ENCODE assay signal across 1 cellular context in genomic region chr19:19059837-19060611, GRCh38.
TF ChIP-seq lines count a peak whose summit lies in the region.

No MANE protein-coding gene starts in this region.

TF ChIP-seq in K562, 482 proteins besides CTCF, POLR2A, EP300 and RAD21 (continued from another document and continues in another):
- TF ChIP-seq SMARCC2 (IDR thresholded peaks at IDR 0.05; ENCODE audit: low read depth) (peak; percentile 68; the same call in 1 of the 2 replicates), SMARCE1 (IDR thresholded peaks at IDR 0.05) (peak; percentile 88), THRAP3 (IDR thresholded peaks at IDR 0.05; ENCODE audit: borderline replicate concordance) (0 out of 2 replicates have a peak, but pooled peaks have one; percentile 10), CCNT2 (IDR thresholded peaks at IDR 0.05; ENCODE audit: borderline replicate concordance, extremely low read depth, insufficient read length, low read depth, low read length) (peak; percentile 88), ZNF232 (CRISPR knock-in tag; IDR thresholded peaks at IDR 0.05) (0 out of 2 replicates have a peak, but pooled peaks have one; percentile 60), TEAD4 (IDR thresholded peaks at IDR 0.05; ENCODE audit: low read length) (peak; percentile 98), TEAD4 (CRISPR knock-in tag; IDR thresholded peaks at IDR 0.05; ENCODE audit: borderline replicate concordance) (no peak), ZBTB17 (CRISPR knock-in tag; IDR thresholded peaks at IDR 0.05) (peak; percentile 26; the same call in 1 of the 2 replicates), MTA3 (IDR thresholded peaks at IDR 0.05; ENCODE audit: borderline replicate concordance) (peak; percentile 59; the same call in 1 of the 2 replicates), SRSF7 (optimal IDR thresholded peaks at IDR 0.05; ENCODE audit: low read depth, low read length) (no peak), RCOR1 (IDR thresholded peaks at IDR 0.05; ENCODE audit: borderline replicate concordance in 1 of 2, low read depth in 2 of 2, low read length in 2 of 2) (peak in 1 of 2 experiments; percentile 92; a peak in 3 of 4 replicates), RUNX1 (IDR thresholded peaks at IDR 0.05; ENCODE audit: low read depth) (peak; percentile 92), SIX5 (IDR thresholded peaks at IDR 0.05; ENCODE audit: borderline replicate concordance in 1 of 2, insufficient read depth in 1 of 2, low read depth in 1 of 2, low read length in 2 of 2) (peak in 1 of 2 experiments; percentile 6; a peak in 1 of 4 replicates), TAF1 (IDR thresholded peaks at IDR 0.05; ENCODE audit: control insufficient read depth, extremely low read depth, insufficient read depth, low read length, severe bottlenecking) (peak; percentile 39), E2F1 (CRISPR knock-in tag; IDR thresholded peaks at IDR 0.05) (peak; percentile 44; the same call in 1 of the 2 replicates), TBP (optimal IDR thresholded peaks at IDR 0.05; ENCODE audit: low read depth, low read length) (peak; percentile 60), E2F6 (IDR thresholded peaks at IDR 0.05; ENCODE audit: borderline replicate concordance in 1 of 2, extremely low read depth in 1 of 2, insufficient read depth in 1 of 2, insufficient read length in 1 of 2, low read depth in 1 of 2, low read length in 1 of 2, poor library complexity in 1 of 2, severe bottlenecking in 1 of 2) (peak; percentile 58 to 67), NCOA1 (IDR thresholded peaks at IDR 0.05; ENCODE audit: low read depth) (peak; percentile 90), ARID3A (IDR thresholded peaks at IDR 0.05; ENCODE audit: borderline replicate concordance, low read depth, low read length) (peak; percentile 45; the same call in 1 of the 2 replicates), HOXB6 (CRISPR knock-in tag; IDR thresholded peaks at IDR 0.05; ENCODE audit: borderline replicate concordance) (no peak), ZNF644 (tag; IDR thresholded peaks at IDR 0.05; ENCODE audit: low read depth) (peak; percentile 62; the same call in 1 of the 2 replicates), GATA2 (CRISPR knock-in tag; IDR thresholded peaks at IDR 0.05) (peak; percentile 98), TBL1XR1 (IDR thresholded peaks at IDR 0.05; ENCODE audit: low read length in 2 of 2) (peak; percentile 86 to 94), NEUROD1 (IDR thresholded peaks at IDR 0.05; ENCODE audit: borderline replicate concordance, low read depth, low read length, partially characterized antibody) (peak; percentile 89), MGA (IDR thresholded peaks at IDR 0.05) (peak; percentile 74), UBTF (IDR thresholded peaks at IDR 0.05; ENCODE audit: borderline replicate concordance in 1 of 2, low read depth in 2 of 2, low read length in 2 of 2) (peak; percentile 72 to 89; a peak in 3 of 4 replicates), PKNOX1 (IDR thresholded peaks at IDR 0.05) (peak; percentile 74)
- TF ChIP-seq, protein P1, sequence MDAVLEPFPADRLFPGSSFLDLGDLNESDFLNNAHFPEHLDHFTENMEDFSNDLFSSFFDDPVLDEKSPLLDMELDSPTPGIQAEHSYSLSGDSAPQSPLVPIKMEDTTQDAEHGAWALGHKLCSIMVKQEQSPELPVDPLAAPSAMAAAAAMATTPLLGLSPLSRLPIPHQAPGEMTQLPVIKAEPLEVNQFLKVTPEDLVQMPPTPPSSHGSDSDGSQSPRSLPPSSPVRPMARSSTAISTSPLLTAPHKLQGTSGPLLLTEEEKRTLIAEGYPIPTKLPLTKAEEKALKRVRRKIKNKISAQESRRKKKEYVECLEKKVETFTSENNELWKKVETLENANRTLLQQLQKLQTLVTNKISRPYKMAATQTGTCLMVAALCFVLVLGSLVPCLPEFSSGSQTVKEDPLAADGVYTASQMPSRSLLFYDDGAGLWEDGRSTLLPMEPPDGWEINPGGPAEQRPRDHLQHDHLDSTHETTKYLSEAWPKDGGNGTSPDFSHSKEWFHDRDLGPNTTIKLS (IDR thresholded peaks at IDR 0.05; ENCODE audit: borderline replicate concordance, low read depth), result peak; percentile 57; the same call in 1 of the 2 replicates
- TF ChIP-seq, protein P2, sequence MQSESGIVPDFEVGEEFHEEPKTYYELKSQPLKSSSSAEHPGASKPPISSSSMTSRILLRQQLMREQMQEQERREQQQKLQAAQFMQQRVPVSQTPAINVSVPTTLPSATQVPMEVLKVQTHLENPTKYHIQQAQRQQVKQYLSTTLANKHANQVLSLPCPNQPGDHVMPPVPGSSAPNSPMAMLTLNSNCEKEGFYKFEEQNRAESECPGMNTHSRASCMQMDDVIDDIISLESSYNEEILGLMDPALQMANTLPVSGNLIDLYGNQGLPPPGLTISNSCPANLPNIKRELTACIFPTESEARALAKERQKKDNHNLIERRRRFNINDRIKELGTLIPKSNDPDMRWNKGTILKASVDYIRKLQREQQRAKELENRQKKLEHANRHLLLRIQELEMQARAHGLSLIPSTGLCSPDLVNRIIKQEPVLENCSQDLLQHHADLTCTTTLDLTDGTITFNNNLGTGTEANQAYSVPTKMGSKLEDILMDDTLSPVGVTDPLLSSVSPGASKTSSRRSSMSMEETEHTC (IDR thresholded peaks at IDR 0.05), result peak; percentile 72; the same call in 1 of the 2 replicates
- TF ChIP-seq, protein P3, sequence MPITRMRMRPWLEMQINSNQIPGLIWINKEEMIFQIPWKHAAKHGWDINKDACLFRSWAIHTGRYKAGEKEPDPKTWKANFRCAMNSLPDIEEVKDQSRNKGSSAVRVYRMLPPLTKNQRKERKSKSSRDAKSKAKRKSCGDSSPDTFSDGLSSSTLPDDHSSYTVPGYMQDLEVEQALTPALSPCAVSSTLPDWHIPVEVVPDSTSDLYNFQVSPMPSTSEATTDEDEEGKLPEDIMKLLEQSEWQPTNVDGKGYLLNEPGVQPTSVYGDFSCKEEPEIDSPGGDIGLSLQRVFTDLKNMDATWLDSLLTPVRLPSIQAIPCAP (CRISPR knock-in tag; IDR thresholded peaks at IDR 0.05; ENCODE audit: borderline replicate concordance), result no peak
